Comparison of ENCODE assay signal across 21 cellular contexts in genomic region chr4:149584703-149585102, GRCh38.
"Had no signal": no experiment of that assay in that cellular context is flagged by ENCODE, and none has a peak within 500 bp of the region (broad histone marks: within the 10 kb centered on the region; RNA-seq: fewer than 3 reads in every experiment).

No MANE protein-coding gene starts in this region.

- H3K36me3 ChIP-seq: pancreas, tibial artery, uterus had no signal

- H3K4me3 ChIP-seq: pancreas, tibial artery, uterus had no signal

- H3K27me3 ChIP-seq: foreskin keratinocyte, pancreas, tibial artery, uterus had no signal

- H3K4me1 ChIP-seq: foreskin keratinocyte, pancreas, tibial artery, uterus had no signal

- H3K9me3 ChIP-seq: pancreas, tibial artery, uterus had no signal

- H3K27ac ChIP-seq: foreskin keratinocyte, pancreas, tibial artery, uterus had no signal

- DNase-seq: activated B cell treated with CpG ODN at 0.5 μM for 24 hours; activated CD4-positive, alpha-beta T cell treated with anti-CD3 and anti-CD28 coated beads, Interleukin-2, amount 10 ng/mL, durations not matched to agents 24 days and 14 days; activated CD8-positive, alpha-beta memory T cell treated with anti-CD3 and anti-CD28 coated beads, Interleukin-2, amount 50 U/mL, for 4 hours; activated CD8-positive, alpha-beta T cell treated with anti-CD3 and anti-CD28 coated beads, Interleukin-2, amount 10 ng/mL, durations not matched to agents 7 days and 5 days; activated effector memory CD4-positive, alpha-beta T cell treated with anti-CD3 and anti-CD28 coated beads, Interleukin-2, amount 50 U/mL, for 16 hours; activated T-cell treated with anti-CD3 and anti-CD28 coated beads, Interleukin-2, amount 50 U/mL, for 48 hours; amygdala; effector memory CD4-positive, alpha-beta T cell; foreskin keratinocyte; glutamatergic neuron; immature natural killer cell; left cardiac atrium; naive B cell; pancreas; stimulated activated CD4-positive, alpha-beta T cell treated with anti-CD3 and anti-CD28 coated beads, Interleukin-15, amount 100 ng/mL, for 24 hours; stimulated activated CD4-positive, alpha-beta T cell treated with anti-CD3 and anti-CD28 coated beads, Interleukin-4, amount 100 ng/mL, for 24 hours; stimulated activated naive CD4-positive, alpha-beta T cell; T-helper 2 cell; tibial artery; uterus had no signal

- ATAC-seq: activated CD8-positive, alpha-beta T cell treated with anti-CD3 and anti-CD28 coated beads, Interleukin-2, amount 10 ng/mL, durations not matched to agents 7 days and 5 days; activated naive CD4-positive, alpha-beta T cell treated with anti-CD3 and anti-CD28 coated beads, Interleukin-2, amount 50 U/mL, for 72 hours; foreskin keratinocyte; left cardiac atrium; pancreas had no signal
